ENCODE assay signal across 17 cellular contexts in genomic region chr14:29310210-29310609, GRCh38.
DNase-seq lines count a peak whose midpoint lies in the region; ATAC-seq, FAIRE-seq and TF ChIP-seq lines count a peak whose summit lies in the region.
"Had no signal": no experiment of that assay in that cellular context is flagged by ENCODE, and none has a peak within 500 bp of the region (broad histone marks: within the 10 kb centered on the region; RNA-seq: fewer than 3 reads in every experiment).

No MANE protein-coding gene starts in this region.

- no peak overlapping the region for H2AFZ ChIP-seq in ACC112 (ENCODE audit: low read length, unreplicated experiment)
- H2AFZ ChIP-seq in astrocyte (ENCODE audit: low read depth, low read length) = no peak overlapping the region
- H2AFZ ChIP-seq: GM23338 had no signal

- H3K9me3 Mint-ChIP-seq in astrocyte (ENCODE audit: unreplicated experiment) = no peaks in the 10 kb centered on the region
- H3K9me3 Mint-ChIP-seq: GM23338 had no signal

- no peak overlapping the region for H3K4me2 ChIP-seq in astrocyte (ENCODE audit: low read length)
- H3K4me2 ChIP-seq: GM23338 had no signal

- H3K27ac ChIP-seq in ACC112 (ENCODE audit: low read depth, low read length) (peak overlapping the region; percentile 75), astrocyte (ENCODE audit: low read depth, low read length) (peak overlapping the region; percentile 18), gastroesophageal sphincter (no peak overlapping the region)

- TF ChIP-seq POLR2A in gastroesophageal sphincter (IDR thresholded peaks at IDR 0.05) = no peak

- H3K36me3 ChIP-seq in ACC112 (ENCODE audit: insufficient read depth, low read length) (no peaks in the 10 kb centered on the region), astrocyte (ENCODE audit: insufficient read depth, low read length) (no peaks in the 10 kb centered on the region), gastroesophageal sphincter (no peaks in the 10 kb centered on the region)

- no peaks in the 10 kb centered on the region for H3K36me3 Mint-ChIP-seq in astrocyte (ENCODE audit: low read depth, unreplicated experiment)
- H3K36me3 Mint-ChIP-seq: CD14-positive monocyte; CD8-positive, alpha-beta T cell; IgD-negative memory B cell had no signal

- ATAC-seq in gastroesophageal sphincter = no peak
- ATAC-seq: CD8-positive, alpha-beta T cell; GM12878; GM23338 had no signal

- no peak for TF ChIP-seq EP300 in gastroesophageal sphincter (IDR thresholded peaks at IDR 0.05)

- no peaks in the 10 kb centered on the region for H4K20me1 ChIP-seq in astrocyte (ENCODE audit: insufficient read depth, low read length)

- H3K79me2 ChIP-seq in ACC112 (ENCODE audit: control insufficient read depth, insufficient read depth, low read length, unreplicated experiment) (no peaks in the 10 kb centered on the region), astrocyte (ENCODE audit: insufficient read depth, low read length) (no peaks in the 10 kb centered on the region)

- TF ChIP-seq CTCF in astrocyte (IDR thresholded peaks at IDR 0.05; ENCODE audit: insufficient read depth, low read depth, low read length) (no peak), gastroesophageal sphincter (IDR thresholded peaks at IDR 0.05) (no peak)

- H3K9ac ChIP-seq in astrocyte (ENCODE audit: low read length) = no peak overlapping the region

- no peak for FAIRE-seq in astrocyte (lab: Jason Lieb, UNC)
- FAIRE-seq: A204.1, GM12878, GM18507 had no signal

- peaks cover 9% of the 10 kb centered on the region for H3K4me1 Mint-ChIP-seq in astrocyte (ENCODE audit: low read depth, unreplicated experiment)
- H3K4me1 Mint-ChIP-seq: CD14-positive monocyte, GM23338, IgD-negative memory B cell had no signal

- H3K4me1 ChIP-seq in ACC112 (ENCODE audit: control insufficient read depth, insufficient read depth, low read length, unreplicated experiment) = peaks cover 32% of the 10 kb centered on the region
- peaks cover 11% of the 10 kb centered on the region for H3K4me1 ChIP-seq in astrocyte (ENCODE audit: insufficient read depth, low read length)
- H3K4me1 ChIP-seq in gastroesophageal sphincter = no peaks in the 10 kb centered on the region

- H3K4me3 Mint-ChIP-seq in astrocyte (ENCODE audit: unreplicated experiment) = no peak overlapping the region
- H3K4me3 Mint-ChIP-seq: CD14-positive monocyte; CD8-positive, alpha-beta T cell; GM23338; IgD-negative memory B cell had no signal

- H3K9me3 ChIP-seq in astrocyte (ENCODE audit: insufficient read depth, low read depth, low read length) = no peaks in the 10 kb centered on the region
- H3K9me3 ChIP-seq in gastroesophageal sphincter = no peaks in the 10 kb centered on the region

- H3K4me3 ChIP-seq in ACC112 (ENCODE audit: low read depth, low read length) (peak overlapping the region; percentile 44; the same call in 1 of the 2 replicates), astrocyte (ENCODE audit: insufficient read depth, low read depth, low read length) (no peak overlapping the region), gastroesophageal sphincter (no peak overlapping the region)
- H3K4me3 ChIP-seq: GM12878, GM23338 had no signal

- H3K27me3 Mint-ChIP-seq in astrocyte (ENCODE audit: low read depth, unreplicated experiment) = no peaks in the 10 kb centered on the region
- H3K27me3 Mint-ChIP-seq: IgD-negative memory B cell had no signal

- DNase-seq in ELR (ENCODE audit: low read depth) (peak; percentile 16), NCI-H2171 treated with DMSO at 0.1 percent for 48 hours (lab: John Stamatoyannopoulos, UW) (peak; percentile 82), astrocyte (ENCODE audit: low read depth) (no peak), SIG-M5 treated with dmso at 0.1 percent for 504 hours (lab: John Stamatoyannopoulos, UW; ENCODE audit: unreplicated experiment) (no peak)
- DNase-seq in activated naive CD4-positive, alpha-beta T cell treated with anti-CD3 and anti-CD28 coated beads, Interleukin-2, amount 50 U/mL, for 16 hours = no peak
- DNase-seq: CD8-positive, alpha-beta T cell; COR-L47; DMS53; H7 had no signal

- H3K27me3 ChIP-seq in ACC112 (ENCODE audit: insufficient read depth, low read length) = no peaks in the 10 kb centered on the region
- no peaks in the 10 kb centered on the region for H3K27me3 ChIP-seq in astrocyte (ENCODE audit: insufficient read depth, low read length)
- H3K27me3 ChIP-seq in gastroesophageal sphincter = no peaks in the 10 kb centered on the region

- no peak overlapping the region for H3K27ac Mint-ChIP-seq in astrocyte (ENCODE audit: unreplicated experiment)
- H3K27ac Mint-ChIP-seq: CD14-positive monocyte; CD8-positive, alpha-beta T cell; GM23338; IgD-negative memory B cell had no signal

Comparison
In these comparisons a context has a peak if more than half of its experiments do, and no peak if none do; other contexts are left out.
1. H3K27ac ChIP-seq: peak in ACC112 (single experiment) and astrocyte (single experiment); none in gastroesophageal sphincter (0 of 4).
2. DNase-seq: peak in ELR (single experiment) and NCI-H2171 treated with DMSO at 0.1 percent for 48 hours (single experiment); none in astrocyte (single experiment), activated naive CD4-positive, alpha-beta T cell treated with anti-CD3 and anti-CD28 coated beads, Interleukin-2, amount 50 U/mL, for 16 hours (single experiment) and SIG-M5 treated with dmso at 0.1 percent for 504 hours (single experiment).